2 cellular contexts compared by ENCODE assay signal in the genomic region with DNA sequence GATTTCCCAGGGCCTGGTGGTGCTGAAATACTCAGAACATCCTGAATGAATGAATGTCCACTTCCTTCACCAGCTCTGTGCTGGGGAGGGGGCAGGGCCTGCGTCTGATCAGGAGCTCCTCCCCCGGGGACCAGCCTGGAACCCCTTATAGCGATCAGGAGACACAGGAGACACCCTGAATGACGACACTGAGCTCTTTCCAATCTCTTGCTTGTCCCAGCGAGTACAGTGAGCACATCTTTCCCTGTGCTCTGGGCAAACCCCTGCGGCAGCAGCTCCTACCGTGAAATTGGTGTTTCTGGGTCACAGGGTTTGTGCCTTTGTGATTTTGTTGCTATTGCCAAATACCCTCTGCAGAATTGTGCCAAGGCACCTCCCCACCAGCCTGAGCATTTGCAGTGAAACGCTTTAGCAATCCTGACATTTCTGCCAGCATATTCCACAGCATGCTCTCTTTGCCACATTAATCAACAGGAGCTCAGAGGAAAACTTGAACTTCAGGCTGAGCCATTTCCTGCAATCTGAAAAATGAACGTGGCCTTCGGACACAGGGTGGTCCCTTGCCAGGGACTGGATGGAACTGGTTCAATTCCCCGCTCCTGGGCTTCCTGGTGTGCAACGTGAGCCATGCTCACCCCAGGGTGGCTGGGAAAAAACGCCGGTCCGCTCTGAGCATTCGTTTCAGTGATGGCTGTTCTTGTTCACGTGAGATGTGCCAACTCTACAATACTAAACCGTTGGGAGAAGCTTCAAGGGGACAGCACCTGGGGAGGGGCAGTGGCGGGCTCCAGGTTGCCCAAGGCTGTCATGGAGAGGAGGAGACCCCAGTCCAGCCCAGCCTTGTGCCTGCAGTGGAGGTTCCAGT.
TF ChIP-seq lines count a peak whose summit lies in the region.

No MANE protein-coding gene starts in this region.

TF ChIP-seq in Ishikawa, 13 proteins besides CTCF, POLR2A, EP300 and RAD21:
- no peak for TF ChIP-seq YY1 (IDR thresholded peaks at IDR 0.05; ENCODE audit: low read depth)
- no peak for TF ChIP-seq TAF1 (IDR thresholded peaks at IDR 0.05; ENCODE audit: low read depth)
- peak; percentile 67 for TF ChIP-seq TEAD4 (IDR thresholded peaks at IDR 0.05)
- peak; percentile 92 for TF ChIP-seq CEBPB (IDR thresholded peaks at IDR 0.05)
- TF ChIP-seq NFIC (IDR thresholded peaks at IDR 0.05): peak; percentile 83
- no peak; the same call in 1 of the 2 replicates for TF ChIP-seq TCF12 (IDR thresholded peaks at IDR 0.05; ENCODE audit: low read depth)
- TF ChIP-seq CREB1 (IDR thresholded peaks at IDR 0.05; ENCODE audit: low read depth): no peak
- TF ChIP-seq, protein P1, sequence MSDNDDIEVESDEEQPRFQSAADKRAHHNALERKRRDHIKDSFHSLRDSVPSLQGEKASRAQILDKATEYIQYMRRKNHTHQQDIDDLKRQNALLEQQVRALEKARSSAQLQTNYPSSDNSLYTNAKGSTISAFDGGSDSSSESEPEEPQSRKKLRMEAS (IDR thresholded peaks at IDR 0.05): peak; percentile 57; the same call in 1 of the 2 replicates
- TF ChIP-seq ZBTB7A (IDR thresholded peaks at IDR 0.05; ENCODE audit: low read depth): peak; percentile 50; the same call in 1 of the 2 replicates
- TF ChIP-seq EGR1 (IDR thresholded peaks at IDR 0.05): no peak
- TF ChIP-seq REST (IDR thresholded peaks at IDR 0.05; ENCODE audit: low read depth): no peak
- TF ChIP-seq FOXM1 (IDR thresholded peaks at IDR 0.05; ENCODE audit: borderline replicate concordance, low read depth): no peak
- no peak for TF ChIP-seq USF1 (IDR thresholded peaks at IDR 0.05)

TF ChIP-seq in K562, 482 proteins besides CTCF, POLR2A, EP300 and RAD21:
- no peak for TF ChIP-seq ZC3H11A (IDR thresholded peaks at IDR 0.05; ENCODE audit: low read depth, low read length)
- no peak for TF ChIP-seq ZNF57 (CRISPR knock-in tag; IDR thresholded peaks at IDR 0.05)
- peak; percentile 19 for TF ChIP-seq TAF1 (IDR thresholded peaks at IDR 0.05; ENCODE audit: control insufficient read depth, extremely low read depth, insufficient read depth, low read length, severe bottlenecking)
- no peak for TF ChIP-seq ZNF165 (CRISPR knock-in tag; IDR thresholded peaks at IDR 0.05; ENCODE audit: borderline replicate concordance)
- peak in 1 of 2 experiments; percentile 15; a peak in 1 of 4 replicates for TF ChIP-seq SIN3A (IDR thresholded peaks at IDR 0.05; ENCODE audit: borderline replicate concordance in 2 of 2, control insufficient read depth in 1 of 2, low read depth in 2 of 2, low read length in 2 of 2)
- no peak for TF ChIP-seq U2AF1 (optimal IDR thresholded peaks at IDR 0.05; ENCODE audit: low read depth, low read length)
- no peak for TF ChIP-seq SIN3B (IDR thresholded peaks at IDR 0.05; ENCODE audit: low read depth)
- no peak for TF ChIP-seq ARID4B (CRISPR knock-in tag; IDR thresholded peaks at IDR 0.05)
- no peak for TF ChIP-seq NFIC (IDR thresholded peaks at IDR 0.05)
- TF ChIP-seq ZNF24 (IDR thresholded peaks at IDR 0.05): peak; percentile 46; the same call in 1 of the 2 replicates
